11 cellular contexts compared by ENCODE assay signal in the genomic region with DNA sequence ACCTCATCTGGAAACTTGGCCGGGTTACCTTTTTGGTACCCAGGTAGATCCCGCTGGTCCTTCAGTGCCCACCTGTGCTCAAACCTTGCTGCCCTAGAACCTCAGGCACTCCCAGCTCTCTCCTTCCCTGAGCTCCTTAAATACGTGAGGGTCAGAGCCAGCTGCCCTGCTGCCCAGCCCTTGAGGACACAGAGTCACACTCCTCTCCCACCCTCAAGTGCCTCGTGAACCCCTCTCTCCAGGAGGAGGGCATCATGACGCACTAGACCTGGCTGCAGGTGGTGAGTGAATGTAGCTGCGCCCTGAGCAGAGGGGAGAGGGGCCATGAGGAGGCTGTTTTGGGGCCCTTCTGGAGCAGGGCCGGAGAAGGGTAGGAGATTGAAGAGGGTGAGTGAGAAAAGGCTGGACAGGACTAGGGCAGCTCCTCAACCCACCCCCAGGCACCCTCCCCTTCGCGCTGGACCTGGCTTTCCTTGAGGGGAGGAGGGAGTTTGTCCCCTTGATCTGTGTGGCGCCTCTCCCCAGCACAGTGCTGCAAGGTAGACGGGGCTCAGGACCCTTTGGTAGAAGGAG. TPM values are rescaled to one million over a fixed set of nuclear protein-coding genes. Genes with fewer than 3 reads are reported as not detected.
DNase-seq lines count a peak whose midpoint lies in the region; ATAC-seq and TF ChIP-seq lines count a peak whose summit lies in the region.
"Had no signal": no experiment of that assay in that cellular context is flagged by ENCODE, and none has a peak within 500 bp of the region (broad histone marks: within the 10 kb centered on the region; RNA-seq: fewer than 3 reads in every experiment).

No MANE protein-coding gene starts in this region.

- peak overlapping the region; percentile 11; the same call in 1 of the 2 replicates for H3K27ac Mint-ChIP-seq in HFFc6
- peak overlapping the region; percentile 36 for H3K27ac Mint-ChIP-seq in activated T-helper 17 cell treated with anti-CD3 and anti-CD28 coated beads, Interleukin-2, amount 50 U/mL, for 72 hours

- H3K4me3 Mint-ChIP-seq in HFFc6: no peak overlapping the region; the same call in 1 of the 2 replicates
- peak overlapping the region; percentile 44 for H3K4me3 Mint-ChIP-seq in activated T-helper 17 cell treated with anti-CD3 and anti-CD28 coated beads, Interleukin-2, amount 50 U/mL, for 72 hours

- H3K4me1 Mint-ChIP-seq in HFFc6 (ENCODE audit: low read depth): peaks cover 48% of the 10 kb centered on the region
- H3K4me1 Mint-ChIP-seq in activated T-helper 17 cell treated with anti-CD3 and anti-CD28 coated beads, Interleukin-2, amount 50 U/mL, for 72 hours: peaks cover 10% of the 10 kb centered on the region

- peaks cover 4% of the 10 kb centered on the region for H3K27me3 ChIP-seq in iPS-15b (ENCODE audit: control insufficient read depth, insufficient read depth, low read length)

- DNase-seq in HFFc6 (no peak), retinal pigment epithelial cell (ENCODE audit: low read depth) (no peak), substantia nigra (lab: John Stamatoyannopoulos, UW) (no peak), NCI-H446 treated with DMSO at 0.1 percent for 48 hours (lab: John Stamatoyannopoulos, UW) (no peak)
- DNase-seq in effector CD4-positive, alpha-beta T cell: no peak
- DNase-seq: activated CD4-positive, alpha-beta T cell treated with anti-CD3 and anti-CD28 coated beads for 1 hour; NCI-H510A treated with DMSO at 0.1 percent for 48 hours had no signal

- peak overlapping the region; percentile 74 for H3K9ac ChIP-seq in iPS-15b (ENCODE audit: low read depth, low read length)

- no peak overlapping the region for H3K27ac ChIP-seq in substantia nigra (ENCODE audit: low read depth, low read length, poor library complexity, severe bottlenecking)

- peak overlapping the region; percentile 74 for H3K4me3 ChIP-seq in iPS-15b (ENCODE audit: low read depth, low read length)
- H3K4me3 ChIP-seq in retinal pigment epithelial cell (ENCODE audit: low read length): peak overlapping the region; percentile 61

- no peak for TF ChIP-seq CTCF in HFFc6 (IDR thresholded peaks at IDR 0.05)
- TF ChIP-seq CTCF in retinal pigment epithelial cell (conservative IDR thresholded peaks at IDR 0.05; ENCODE audit: low read depth, low read length): no peak

- H3K27me3 Mint-ChIP-seq in HFFc6 (ENCODE audit: insufficient read depth): peaks cover 2% of the 10 kb centered on the region
- peaks cover 48% of the 10 kb centered on the region for H3K27me3 Mint-ChIP-seq in activated T-helper 17 cell treated with anti-CD3 and anti-CD28 coated beads, Interleukin-2, amount 50 U/mL, for 72 hours

- H3K9me3 ChIP-seq in iPS-15b (ENCODE audit: control insufficient read depth, insufficient read depth, low read length): no peaks in the 10 kb centered on the region
- H3K9me3 ChIP-seq: mucosa of descending colon had no signal

- no peaks in the 10 kb centered on the region for H3K36me3 ChIP-seq in iPS-15b (ENCODE audit: control insufficient read depth, insufficient read depth, low read length)

- peaks cover 8% of the 10 kb centered on the region for H3K4me1 ChIP-seq in iPS-15b (ENCODE audit: control insufficient read depth, insufficient read depth, low read length)

- H3K36me3 Mint-ChIP-seq in HFFc6 (ENCODE audit: low read depth): no peaks in the 10 kb centered on the region
- H3K36me3 Mint-ChIP-seq in activated T-helper 17 cell treated with anti-CD3 and anti-CD28 coated beads, Interleukin-2, amount 50 U/mL, for 72 hours (ENCODE audit: low read depth): no peaks in the 10 kb centered on the region

- H3K9me3 Mint-ChIP-seq in HFFc6: no peaks in the 10 kb centered on the region
- no peaks in the 10 kb centered on the region for H3K9me3 Mint-ChIP-seq in activated T-helper 17 cell treated with anti-CD3 and anti-CD28 coated beads, Interleukin-2, amount 50 U/mL, for 72 hours

- ATAC-seq in activated T-helper 17 cell treated with anti-CD3 and anti-CD28 coated beads, Interleukin-2, amount 50 U/mL, for 72 hours (replicated peaks): no peak
- ATAC-seq in GM21576 (IDR thresholded peaks at IDR 0.05; ENCODE audit: unreplicated experiment): no peak

RNA-seq across cellular contexts. Expression of gene SLC12A8, which starts 0.9 kb away (rescaled TPM):
- total RNA-seq in HFFc6 (2021; fragmentation: NEBNext Ultra II Directional; extraction: Animal tissue kit (Norgen Biotek cat#: 25700)): 1 to 10 TPM; 1.8 to 4.6 (median 3.7) TPM
- 1 to 10 TPM in 1 of 2 donors, under 1 TPM in 1; 0.53 to 1.5 TPM for total RNA-seq in activated T-helper 17 cell treated with anti-CD3 and anti-CD28 coated beads, Interleukin-2, amount 50 U/mL, for 72 hours
